ENCODE assay signal across 8 cellular contexts in the genomic region with DNA sequence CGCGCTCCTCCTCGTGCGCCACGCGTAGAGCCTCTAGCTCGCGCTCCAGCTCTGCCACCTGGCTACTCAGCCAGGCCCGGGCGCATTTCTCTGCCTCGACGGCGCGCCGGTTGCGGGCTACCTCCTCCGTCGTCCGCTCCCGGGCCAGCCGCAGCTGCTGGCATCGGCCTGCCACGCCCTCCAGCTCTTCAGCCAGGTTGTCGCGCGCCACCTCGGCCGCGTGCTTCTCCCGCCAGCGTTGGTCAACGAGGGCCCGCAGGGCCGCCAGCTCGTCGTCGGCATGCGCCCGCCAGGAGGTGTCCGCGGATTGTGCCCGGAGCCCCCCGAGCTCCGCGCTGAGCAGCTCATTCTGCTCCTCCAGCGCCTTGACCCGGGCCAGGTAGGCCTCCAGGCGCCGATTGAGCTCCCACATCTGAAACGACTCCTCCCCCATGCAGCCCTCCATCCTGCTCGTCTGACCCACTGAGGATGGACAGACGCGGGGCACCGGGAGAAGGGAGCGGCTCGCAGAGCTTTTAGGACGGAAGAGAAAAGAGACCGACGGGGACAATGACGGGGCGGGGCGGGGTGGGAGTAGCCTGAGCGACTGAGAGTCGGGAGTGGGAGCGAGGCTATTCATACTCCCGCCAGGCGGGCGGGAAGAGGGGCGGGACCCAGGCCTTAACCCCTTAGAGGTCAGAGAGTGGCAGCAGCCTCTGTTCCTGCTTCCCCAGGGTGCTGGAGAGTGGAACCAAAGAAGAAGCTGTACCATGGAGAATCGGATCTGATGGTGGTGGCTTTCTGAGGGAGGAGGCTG. TPM values are rescaled to one million over a fixed set of nuclear protein-coding genes. Genes with fewer than 3 reads are reported as not detected.
DNase-seq lines count a peak whose midpoint lies in the region; TF ChIP-seq lines count a peak whose summit lies in the region.

Gene NES, minus strand, starts transcription at position 588 of the 796 bp plus-strand sequence. Its CDS starts 143 bp downstream, at position 445.

- no peaks in the 10 kb centered on the region for H3K9me2 ChIP-seq in hepatocyte (replicated peaks; ENCODE audit: insufficient read depth)

- H3K36me3 ChIP-seq in HAP-1 (replicated peaks), result peaks cover 15% of the 10 kb centered on the region
- H3K36me3 ChIP-seq in adrenal gland (replicated peaks in 1 of 2), result no peaks in the 10 kb centered on the region
- no peaks in the 10 kb centered on the region for H3K36me3 ChIP-seq in hepatocyte (replicated peaks; ENCODE audit: insufficient read depth, low read depth)
- H3K36me3 ChIP-seq in rectal smooth muscle tissue (ENCODE audit: control insufficient read depth, insufficient read depth, low read length), result no peaks in the 10 kb centered on the region

- H3K27ac ChIP-seq in 22Rv1 (peak within 1 kb of the TSS; percentile 58), adrenal gland (peak within 1 kb of the TSS in 2 of 5 donors; percentile 62 to 73), hepatocyte (peak within 1 kb of the TSS; percentile 47), rectal smooth muscle tissue (ENCODE audit: low read depth, low read length) (peak within 1 kb of the TSS; percentile 40)

- TF ChIP-seq POLR2A in adrenal gland (IDR thresholded peaks at IDR 0.05), result no peak

- 2 to 4% (median 2%) methylated on average over 20 to 70 of the region's 70 CpGs for WGBS in adrenal gland, 4 donors
- 2% methylated on average over 58 of the region's 70 CpGs for WGBS in hepatocyte (ENCODE audit: low lambda C conversion rate, missing lambda C conversion rate)

- H3K9me3 ChIP-seq in HAP-1 (no peaks in the 10 kb centered on the region), adrenal gland (replicated peaks in 1 of 3) (no peaks in the 10 kb centered on the region), hepatocyte (ENCODE audit: low read depth) (no peaks in the 10 kb centered on the region)

- TF ChIP-seq CTCF in 22Rv1 (IDR thresholded peaks at IDR 0.05), result no peak
- no peak for TF ChIP-seq CTCF in adrenal gland (IDR thresholded peaks at IDR 0.05)
- TF ChIP-seq CTCF in hepatocyte (IDR thresholded peaks at IDR 0.05; ENCODE audit: poor library complexity), result no peak

- H2AFZ ChIP-seq in hepatocyte, result peak within 1 kb of the TSS; percentile 83

- peak; percentile 93 to 94 for DNase-seq in HAP-1 (ENCODE audit: low spot score in 2 of 2)
- peak in 6 of 7 donors; percentile 33 to 77 (median 54) for DNase-seq in adrenal gland
- DNase-seq in hepatocyte (ENCODE audit: low spot score), result peak; percentile 68
- DNase-seq in effector CD8-positive, alpha-beta T cell (lab: John Stamatoyannopoulos, UW), result no peak
- DNase-seq in NCI-H2196 treated with DMSO at 0.1 percent for 48 hours (lab: John Stamatoyannopoulos, UW; ENCODE audit: unreplicated experiment), result no peak
- DNase-seq in GDM1 (lab: John Stamatoyannopoulos, UW), result no peak

- H3K4me2 ChIP-seq in hepatocyte, result peak within 1 kb of the TSS; percentile 91

- H4K20me1 ChIP-seq in hepatocyte (ENCODE audit: insufficient read depth, poor library complexity, severe bottlenecking), result no peaks in the 10 kb centered on the region

- H3K4me1 ChIP-seq in HAP-1 (peaks cover 42% of the 10 kb centered on the region), adrenal gland (replicated peaks in 1 of 2) (peaks cover 0 to 14% of the 10 kb centered on the region in 2 donors), hepatocyte (ENCODE audit: insufficient read depth) (peaks cover 26% of the 10 kb centered on the region), rectal smooth muscle tissue (ENCODE audit: control insufficient read depth, insufficient read depth, low read length) (peaks cover 9% of the 10 kb centered on the region)

- H3K9ac ChIP-seq in rectal smooth muscle tissue (ENCODE audit: low read length), result peak within 1 kb of the TSS; percentile 4

- H3K27me3 ChIP-seq in HAP-1 (ENCODE audit: low read depth) (peaks cover 21% of the 10 kb centered on the region), adrenal gland (peaks cover 42% of the 10 kb centered on the region), hepatocyte (peaks cover 32% of the 10 kb centered on the region), rectal smooth muscle tissue (ENCODE audit: control insufficient read depth, insufficient read depth, low read length) (peaks cover 8% of the 10 kb centered on the region)

- no peaks in the 10 kb centered on the region for H3K79me2 ChIP-seq in hepatocyte

- intact Hi-C loops in adrenal gland (cut with DNase I), result no loop called here

- H3K4me3 ChIP-seq in HAP-1, result peak within 1 kb of the TSS; percentile 35
- H3K4me3 ChIP-seq in adrenal gland, result peak within 1 kb of the TSS in 1 of 4 donors; percentile 35
- H3K4me3 ChIP-seq in hepatocyte, result peak within 1 kb of the TSS; percentile 36
- H3K4me3 ChIP-seq in rectal smooth muscle tissue (ENCODE audit: low read length), result peak within 1 kb of the TSS; percentile 57

- in situ Hi-C loops in HAP-1 (cut with MboI; ENCODE audit: low sequenced_read_pairs), result no loop called here

RNA-seq across cellular contexts. Expression of gene NES, which starts in this region (rescaled TPM):
- 10 to 100 TPM in 6 of 8 donors, 1 to 10 TPM in 2; 7.7 to 22.9 (median 14.0) TPM for total RNA-seq in adrenal gland
- polyA plus RNA-seq in adrenal gland, result 10 to 100 TPM; 13.2 to 26.9 (median 18.0) TPM
- 7.9 and 13.8 TPM in 2 replicates for total RNA-seq in hepatocyte
- polyA plus RNA-seq in hepatocyte, result 3.6 and 4.8 TPM in 2 replicates

Comparison
In these comparisons a context has a peak if more than half of its experiments do, and no peak if none do; other contexts are left out.
1. DNase-seq: peak in HAP-1 (2 of 2), adrenal gland (6 of 7) and hepatocyte (single experiment); none in effector CD8-positive, alpha-beta T cell (single experiment), NCI-H2196 treated with DMSO at 0.1 percent for 48 hours (single experiment) and GDM1 (single experiment).